ENCODE assay signal across 15 cellular contexts in genomic region chr20:20138301-20139064, GRCh38.
"Had no signal": no experiment of that assay in that cellular context is flagged by ENCODE, and none has a peak within 500 bp of the region (broad histone marks: within the 10 kb centered on the region; RNA-seq: fewer than 3 reads in every experiment).

No MANE protein-coding gene starts in this region.

- H3K4me1 ChIP-seq: ascending aorta, foreskin keratinocyte, prostate gland had no signal

- H3K9me3 ChIP-seq: ascending aorta, mucosa of descending colon, prostate gland had no signal

- ATAC-seq: activated T-cell treated with anti-CD3 and anti-CD28 coated beads, Interleukin-2, amount 50 U/mL, for 72 hours; foreskin keratinocyte; mucosa of descending colon; sciatic nerve had no signal

- H3K27ac ChIP-seq: ascending aorta, coronary artery, foreskin keratinocyte, WERI-Rb-1 had no signal

- DNase-seq: activated CD4-positive, alpha-beta T cell treated with anti-CD3 and anti-CD28 coated beads, Interleukin-2, amount 50 U/mL, for 4 hours; activated effector memory CD4-positive, alpha-beta T cell treated with anti-CD3 and anti-CD28 coated beads, Interleukin-2, amount 50 U/mL, for 16 hours; activated T-cell treated with anti-CD3 and anti-CD28 coated beads, Interleukin-2, amount 50 U/mL, for 72 hours; foreskin keratinocyte; mesenchymal stem cell; mucosa of descending colon; naive B cell; stimulated activated CD8-positive, alpha-beta memory T cell treated with anti-CD3 and anti-CD28 coated beads, Interleukin-4, amount 100 ng/mL, for 48 hours; stimulated activated naive CD4-positive, alpha-beta T cell; T-helper 2 cell; WERI-Rb-1 had no signal

- H3K4me3 ChIP-seq: ascending aorta, coronary artery, mucosa of descending colon, prostate gland had no signal

- H3K27me3 ChIP-seq: ascending aorta, foreskin keratinocyte had no signal

- H3K36me3 ChIP-seq: ascending aorta, prostate gland, WERI-Rb-1 had no signal
